ENCODE assay signal across 16 cellular contexts in the genomic region with DNA sequence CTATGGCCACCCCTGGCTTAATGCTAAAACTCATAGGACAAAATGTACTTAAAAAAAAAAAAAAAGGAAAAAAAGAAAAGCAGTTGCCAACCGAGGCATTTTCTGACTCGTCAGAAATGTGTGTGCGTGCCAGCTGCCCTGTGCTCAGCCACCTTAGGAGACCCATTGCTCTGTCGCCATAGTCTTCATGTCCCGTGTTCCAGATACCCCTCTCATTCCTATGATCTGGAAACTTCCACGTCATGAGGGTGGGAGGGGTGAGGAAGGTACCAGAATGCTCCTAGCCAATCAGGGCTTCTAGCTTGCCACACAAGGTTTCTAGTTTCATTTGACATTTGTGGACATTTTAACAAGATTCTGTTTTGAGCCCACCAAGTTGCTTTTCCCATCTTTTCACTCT.
"Had no signal": no experiment of that assay in that cellular context is flagged by ENCODE, and none has a peak within 500 bp of the region (broad histone marks: within the 10 kb centered on the region; RNA-seq: fewer than 3 reads in every experiment).

No MANE protein-coding gene starts in this region.

- H3K9me3 ChIP-seq: pancreas had no signal

- H3K4me3 ChIP-seq: lung, pancreas had no signal

- DNase-seq: activated CD4-positive, alpha-beta T cell treated with anti-CD3 and anti-CD28 coated beads for 4 hours; activated CD8-positive, alpha-beta memory T cell treated with anti-CD3 and anti-CD28 coated beads, Interleukin-2, amount 50 U/mL, for 48 hours; activated CD8-positive, alpha-beta T cell treated with anti-CD3 and anti-CD28 coated beads, Interleukin-2, amount 10 ng/mL, durations not matched to agents 7 days and 5 days; activated naive CD4-positive, alpha-beta T cell; activated naive CD8-positive, alpha-beta T cell treated with anti-CD3 and anti-CD28 coated beads, Interleukin-2, amount 10 ng/mL, durations not matched to agents 7 days and 5 days; cerebellar nuclear complex; erythroblast; midbrain; pancreas; small intestine; stimulated activated CD4-positive, alpha-beta T cell treated with anti-CD3 and anti-CD28 coated beads, Interleukin-4, amount 100 ng/mL, for 4 hours; stimulated activated CD8-positive, alpha-beta memory T cell treated with anti-CD3 and anti-CD28 coated beads, Interleukin-4, amount 100 ng/mL, for 48 hours; stimulated activated naive CD4-positive, alpha-beta T cell treated with Interleukin-2 at 50 U/mL for 16 hours; T-helper 17 cell had no signal

- H3K27me3 ChIP-seq: pancreas had no signal

- H3K27me3 Mint-ChIP-seq: activated naive CD8-positive, alpha-beta T cell treated with anti-CD3 and anti-CD28 coated beads, Interleukin-2, amount 10 ng/mL, durations not matched to agents 7 days and 5 days; T-helper 17 cell had no signal

- H3K4me1 Mint-ChIP-seq: activated naive CD8-positive, alpha-beta T cell treated with anti-CD3 and anti-CD28 coated beads, Interleukin-2, amount 10 ng/mL, durations not matched to agents 7 days and 5 days; T-helper 17 cell had no signal

- H3K27ac Mint-ChIP-seq: activated CD8-positive, alpha-beta T cell treated with anti-CD3 and anti-CD28 coated beads, Interleukin-2, amount 10 ng/mL, durations not matched to agents 7 days and 5 days; activated naive CD8-positive, alpha-beta T cell treated with anti-CD3 and anti-CD28 coated beads, Interleukin-2, amount 10 ng/mL, durations not matched to agents 7 days and 5 days; T-helper 17 cell had no signal

- H3K27ac ChIP-seq: pancreas had no signal

- H3K4me3 Mint-ChIP-seq: activated CD8-positive, alpha-beta T cell treated with anti-CD3 and anti-CD28 coated beads, Interleukin-2, amount 10 ng/mL, durations not matched to agents 7 days and 5 days; activated naive CD8-positive, alpha-beta T cell treated with anti-CD3 and anti-CD28 coated beads, Interleukin-2, amount 10 ng/mL, durations not matched to agents 7 days and 5 days; T-helper 17 cell; WTC11 had no signal

- H3K4me1 ChIP-seq: pancreas had no signal

- H3K9me3 Mint-ChIP-seq: activated naive CD8-positive, alpha-beta T cell treated with anti-CD3 and anti-CD28 coated beads, Interleukin-2, amount 10 ng/mL, durations not matched to agents 7 days and 5 days; WTC11 had no signal

- H3K36me3 Mint-ChIP-seq: activated naive CD8-positive, alpha-beta T cell treated with anti-CD3 and anti-CD28 coated beads, Interleukin-2, amount 10 ng/mL, durations not matched to agents 7 days and 5 days had no signal
